ENCODE assay signal across 19 cellular contexts in the genomic region with DNA sequence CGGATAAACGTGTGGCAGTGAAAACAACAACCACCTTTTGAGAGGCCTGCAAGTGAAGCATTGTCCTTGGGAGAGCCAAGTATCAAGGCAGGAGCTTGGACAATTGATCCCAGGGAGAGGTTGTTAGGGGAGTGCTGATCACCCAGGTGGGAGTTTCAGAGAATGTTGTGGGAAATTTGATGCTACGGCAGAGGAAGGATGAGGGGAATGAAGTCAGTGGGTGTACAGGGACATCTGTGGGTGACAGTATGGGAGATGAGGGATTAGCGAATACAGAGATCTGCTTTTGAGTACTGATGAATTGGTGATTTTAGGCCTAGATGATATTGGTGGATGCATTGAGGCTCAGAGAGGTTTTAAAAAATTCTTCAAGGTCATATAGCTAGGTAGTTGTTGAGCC. TPM values are rescaled to one million over a fixed set of nuclear protein-coding genes. Genes with fewer than 3 reads are reported as not detected.
DNase-seq lines count a peak whose midpoint lies in the region; ATAC-seq and TF ChIP-seq lines count a peak whose summit lies in the region.
"Had no signal": no experiment of that assay in that cellular context is flagged by ENCODE, and none has a peak within 500 bp of the region (broad histone marks: within the 10 kb centered on the region; RNA-seq: fewer than 3 reads in every experiment).

No MANE protein-coding gene starts in this region.

- no peak overlapping the region for H3K9ac ChIP-seq in smooth muscle cell (ENCODE audit: low read depth)

- H3K9me3 ChIP-seq in CD8-positive, alpha-beta T cell (ENCODE audit: low read length): no peaks in the 10 kb centered on the region
- no peaks in the 10 kb centered on the region for H3K9me3 ChIP-seq in naive thymus-derived CD4-positive, alpha-beta T cell (ENCODE audit: control insufficient read depth in 2 of 3, low read length in 3 of 3)
- H3K9me3 ChIP-seq in smooth muscle cell (replicated peaks; ENCODE audit: low read depth): no peaks in the 10 kb centered on the region

- no peaks in the 10 kb centered on the region for H3K36me3 ChIP-seq in CD8-positive, alpha-beta T cell (ENCODE audit: insufficient read depth, low read length)
- H3K36me3 ChIP-seq in naive thymus-derived CD4-positive, alpha-beta T cell (ENCODE audit: control insufficient read depth in 2 of 3, insufficient read depth in 3 of 3, low read length in 3 of 3): peaks cover 0 to 11% (median 4%) of the 10 kb centered on the region in 3 experiments
- H3K36me3 ChIP-seq in smooth muscle cell (ENCODE audit: low read depth): no peaks in the 10 kb centered on the region

- no peak overlapping the region for H3K4me2 ChIP-seq in smooth muscle cell

- POLR2A ChIA-PET in CD8-positive, alpha-beta T cell (lab: Charles Lee): no interaction called here
- POLR2A ChIA-PET in naive thymus-derived CD4-positive, alpha-beta T cell (lab: Charles Lee): interaction anchor here (0.6 kb wide), 1 partner anchor 352 kb away, joined by 3 read pairs; no protein-coding TSS in a partner anchor

- no peaks in the 10 kb centered on the region for H4K20me1 ChIP-seq in smooth muscle cell (ENCODE audit: low read depth)

- peak overlapping the region; percentile 10 for H3K27ac Mint-ChIP-seq in CD8-positive, alpha-beta T cell
- H3K27ac Mint-ChIP-seq in activated T-helper 1 cell treated with anti-CD3 and anti-CD28 coated beads, Interleukin-12 subunit alpha, Interleukin-12 subunit beta, Interleukin-2, Interleukin-4 antibody, amounts not matched to agents 30 ng/mL and 10 ng/mL and 1 ng/mL, durations not matched to agents 14 hours and 24 hours and 36 hours: no peak overlapping the region
- H3K27ac Mint-ChIP-seq in naive thymus-derived CD4-positive, alpha-beta T cell: peak overlapping the region in 3 of 9 donors; percentile 26 to 43 (median 36)

- no peak overlapping the region for H3K27ac ChIP-seq in CD8-positive, alpha-beta T cell (ENCODE audit: low read depth, low read length)
- no peak overlapping the region for H3K27ac ChIP-seq in naive thymus-derived CD4-positive, alpha-beta T cell (ENCODE audit: low read depth, low read length)
- no peak overlapping the region for H3K27ac ChIP-seq in smooth muscle cell (ENCODE audit: low read depth)

- peaks cover 22% of the 10 kb centered on the region for H3K4me1 ChIP-seq in CD8-positive, alpha-beta T cell (ENCODE audit: insufficient read depth, low read length)
- peaks cover 17 to 30% of the 10 kb centered on the region in 2 donors for H3K4me1 ChIP-seq in naive thymus-derived CD4-positive, alpha-beta T cell (ENCODE audit: control insufficient read depth in 2 of 2, insufficient read depth in 2 of 2, low read length in 2 of 2)
- no peaks in the 10 kb centered on the region for H3K4me1 ChIP-seq in smooth muscle cell (ENCODE audit: low read depth)

- no peak for ATAC-seq in CD8-positive, alpha-beta T cell
- no peak for ATAC-seq in naive thymus-derived CD4-positive, alpha-beta T cell
- ATAC-seq: GM12878, sciatic nerve had no signal

- H2AFZ ChIP-seq in smooth muscle cell (ENCODE audit: low read depth): no peak overlapping the region

- H3K27me3 ChIP-seq in CD8-positive, alpha-beta T cell (ENCODE audit: insufficient read depth, low read length): no peaks in the 10 kb centered on the region
- no peaks in the 10 kb centered on the region for H3K27me3 ChIP-seq in naive thymus-derived CD4-positive, alpha-beta T cell (ENCODE audit: control insufficient read depth in 2 of 2, insufficient read depth in 2 of 2, low read length in 2 of 2)
- H3K27me3 ChIP-seq in smooth muscle cell (ENCODE audit: low read depth): no peaks in the 10 kb centered on the region

- DNase-seq in Ammon's horn (ENCODE audit: low spot score) (peak; percentile 2), smooth muscle cell (lab: John Stamatoyannopoulos, UW; ENCODE audit: unreplicated experiment) (no peak), UCSD-AML1 (lab: John Stamatoyannopoulos, UW; ENCODE audit: unreplicated experiment) (no peak), MV-4-11 (lab: John Stamatoyannopoulos, UW) (no peak), GM19240 (ENCODE audit: insufficient read length, low spot score) (no peak)
- no peak for DNase-seq in CD8-positive, alpha-beta T cell
- DNase-seq in activated T-helper 1 cell treated with anti-CD3 and anti-CD28 coated beads, Interleukin-12 subunit alpha, Interleukin-12 subunit beta, Interleukin-2, Interleukin-4 antibody, amounts not matched to agents 30 ng/mL and 10 ng/mL and 1 ng/mL, durations not matched to agents 14 hours and 24 hours and 36 hours (ENCODE audit: low spot score): no peak
- no peak for DNase-seq in naive thymus-derived CD4-positive, alpha-beta T cell
- DNase-seq: activated CD4-positive, alpha-beta T cell treated with anti-CD3 and anti-CD28 coated beads, Interleukin-2, amount 50 U/mL, for 1 hour; amygdala; hippocampal formation; IMR-90; NCI-H2081; NCI-H524; stimulated activated CD4-positive, alpha-beta T cell treated with anti-CD3 and anti-CD28 coated beads, Interleukin-1b, Interleukin-23, amount 100 ng/mL, for 48 hours; substantia nigra; T-helper 9 cell had no signal

- WGBS in smooth muscle cell (ENCODE audit: low lambda C conversion rate): 78% methylated on average over 4 of the region's 4 CpGs

- no peak for TF ChIP-seq CTCF in CD8-positive, alpha-beta T cell (IDR thresholded peaks at IDR 0.05)
- TF ChIP-seq CTCF in smooth muscle cell (IDR thresholded peaks at IDR 0.05; ENCODE audit: borderline replicate concordance, insufficient read depth, poor library complexity, severe bottlenecking): no peak

- no peaks in the 10 kb centered on the region for H3K9me3 Mint-ChIP-seq in CD8-positive, alpha-beta T cell
- no peaks in the 10 kb centered on the region for H3K9me3 Mint-ChIP-seq in activated T-helper 1 cell treated with anti-CD3 and anti-CD28 coated beads, Interleukin-12 subunit alpha, Interleukin-12 subunit beta, Interleukin-2, Interleukin-4 antibody, amounts not matched to agents 30 ng/mL and 10 ng/mL and 1 ng/mL, durations not matched to agents 14 hours and 24 hours and 36 hours
- H3K9me3 Mint-ChIP-seq in naive thymus-derived CD4-positive, alpha-beta T cell: peaks cover 0 to 5% (median 0%) of the 10 kb centered on the region in 11 donors

- peaks cover 42% of the 10 kb centered on the region for H3K79me2 ChIP-seq in smooth muscle cell (ENCODE audit: low read depth)

- CTCF ChIA-PET in CD8-positive, alpha-beta T cell (lab: Charles Lee): no interaction called here
- CTCF ChIA-PET in naive thymus-derived CD4-positive, alpha-beta T cell (lab: Charles Lee): interaction anchor here (0.8 kb wide), 1 partner anchor 278 kb away, joined by 3 read pairs; no protein-coding TSS in a partner anchor

- H3K4me3 ChIP-seq in CD8-positive, alpha-beta T cell (ENCODE audit: low read depth, low read length): no peak overlapping the region
- no peak overlapping the region for H3K4me3 ChIP-seq in naive thymus-derived CD4-positive, alpha-beta T cell (ENCODE audit: low read length)
- H3K4me3 ChIP-seq in smooth muscle cell: no peak overlapping the region
- H3K4me3 ChIP-seq: GM12878 had no signal

- no peaks in the 10 kb centered on the region for H3F3A ChIP-seq in smooth muscle cell (ENCODE audit: low read depth)

- H3K4me1 Mint-ChIP-seq in CD8-positive, alpha-beta T cell (ENCODE audit: low read depth): peaks cover 49% of the 10 kb centered on the region
- peaks cover 26% of the 10 kb centered on the region for H3K4me1 Mint-ChIP-seq in activated T-helper 1 cell treated with anti-CD3 and anti-CD28 coated beads, Interleukin-12 subunit alpha, Interleukin-12 subunit beta, Interleukin-2, Interleukin-4 antibody, amounts not matched to agents 30 ng/mL and 10 ng/mL and 1 ng/mL, durations not matched to agents 14 hours and 24 hours and 36 hours (ENCODE audit: low read depth)
- H3K4me1 Mint-ChIP-seq in naive thymus-derived CD4-positive, alpha-beta T cell: peaks cover 10 to 56% (median 45%) of the 10 kb centered on the region in 7 donors

- intact Hi-C loops in CD8-positive, alpha-beta T cell (cut with DNase I, micrococcal nuclease): loop anchor here (5.0 to 10.0 kb wide), 7 partner anchors 273 to 1183 kb away; a partner anchor contains a TSS
- intact Hi-C loops in activated T-helper 1 cell treated with anti-CD3 and anti-CD28 coated beads, Interleukin-12 subunit alpha, Interleukin-12 subunit beta, Interleukin-2, Interleukin-4 antibody, amounts not matched to agents 30 ng/mL and 10 ng/mL and 1 ng/mL, durations not matched to agents 14 hours and 24 hours and 36 hours (cut with micrococcal nuclease): loop anchor here (10.0 kb wide), 2 partner anchors 849 to 1309 kb away; a partner anchor contains a TSS
- intact Hi-C loops in naive thymus-derived CD4-positive, alpha-beta T cell (cut with micrococcal nuclease): loop anchor here (5.0 kb wide), 3 partner anchors 273 to 852 kb away; a partner anchor contains a TSS

- no peaks in the 10 kb centered on the region for H3K27me3 Mint-ChIP-seq in CD8-positive, alpha-beta T cell (ENCODE audit: low read depth)
- H3K27me3 Mint-ChIP-seq in activated T-helper 1 cell treated with anti-CD3 and anti-CD28 coated beads, Interleukin-12 subunit alpha, Interleukin-12 subunit beta, Interleukin-2, Interleukin-4 antibody, amounts not matched to agents 30 ng/mL and 10 ng/mL and 1 ng/mL, durations not matched to agents 14 hours and 24 hours and 36 hours (ENCODE audit: insufficient read depth): no peaks in the 10 kb centered on the region
- H3K27me3 Mint-ChIP-seq in naive thymus-derived CD4-positive, alpha-beta T cell: no peaks in the 10 kb centered on the region

- H3K36me3 Mint-ChIP-seq in CD8-positive, alpha-beta T cell: peaks cover 51% of the 10 kb centered on the region
- H3K36me3 Mint-ChIP-seq in activated T-helper 1 cell treated with anti-CD3 and anti-CD28 coated beads, Interleukin-12 subunit alpha, Interleukin-12 subunit beta, Interleukin-2, Interleukin-4 antibody, amounts not matched to agents 30 ng/mL and 10 ng/mL and 1 ng/mL, durations not matched to agents 14 hours and 24 hours and 36 hours (ENCODE audit: low read depth): peaks cover 33% of the 10 kb centered on the region
- peaks cover 0 to 17% (median 5%) of the 10 kb centered on the region in 5 donors for H3K36me3 Mint-ChIP-seq in naive thymus-derived CD4-positive, alpha-beta T cell

- peak overlapping the region; percentile 62 for H3K4me3 Mint-ChIP-seq in CD8-positive, alpha-beta T cell
- H3K4me3 Mint-ChIP-seq in activated T-helper 1 cell treated with anti-CD3 and anti-CD28 coated beads, Interleukin-12 subunit alpha, Interleukin-12 subunit beta, Interleukin-2, Interleukin-4 antibody, amounts not matched to agents 30 ng/mL and 10 ng/mL and 1 ng/mL, durations not matched to agents 14 hours and 24 hours and 36 hours: peak overlapping the region; percentile 1
- H3K4me3 Mint-ChIP-seq in naive thymus-derived CD4-positive, alpha-beta T cell: peak overlapping the region; percentile 6 to 71 (median 28)

RNA-seq across cellular contexts. Expression of a gene that starts 4.3 kb away (rescaled TPM):
- 10 to 100 TPM; 20.9 to 24.0 TPM for total RNA-seq in CD8-positive, alpha-beta T cell
- 75.5 and 76.1 TPM in 2 replicates for total RNA-seq in activated T-helper 1 cell treated with anti-CD3 and anti-CD28 coated beads, Interleukin-12 subunit alpha, Interleukin-12 subunit beta, Interleukin-2, Interleukin-4 antibody, amounts not matched to agents 30 ng/mL and 10 ng/mL and 1 ng/mL, durations not matched to agents 14 hours and 24 hours and 36 hours
- 10 to 100 TPM; 32.8 to 55.4 (median 41.8) TPM for total RNA-seq in naive thymus-derived CD4-positive, alpha-beta T cell
- 10 to 100 TPM; 32.9 to 60.9 TPM for polyA plus RNA-seq in naive thymus-derived CD4-positive, alpha-beta T cell
- 17.5 and 20.0 TPM in 2 replicates for total RNA-seq in smooth muscle cell
- 4.3 and 7.8 TPM in 2 replicates for polyA plus RNA-seq in smooth muscle cell

RNA-seq across cellular contexts. Expression of a gene that starts 38.2 kb away (rescaled TPM):
- not detected for total RNA-seq in CD8-positive, alpha-beta T cell
- 0.15 and 0.21 TPM in 2 replicates for total RNA-seq in activated T-helper 1 cell treated with anti-CD3 and anti-CD28 coated beads, Interleukin-12 subunit alpha, Interleukin-12 subunit beta, Interleukin-2, Interleukin-4 antibody, amounts not matched to agents 30 ng/mL and 10 ng/mL and 1 ng/mL, durations not matched to agents 14 hours and 24 hours and 36 hours
- total RNA-seq in naive thymus-derived CD4-positive, alpha-beta T cell: under 1 TPM in 2 of 5 experiments, not detected in 3; 0.07 to 0.11 TPM
- 1 to 10 TPM; 1.0 to 1.1 TPM for polyA plus RNA-seq in naive thymus-derived CD4-positive, alpha-beta T cell
- 7.8 and 10.8 TPM in 2 replicates for total RNA-seq in smooth muscle cell
- 16.5 and 23.5 TPM in 2 replicates for polyA plus RNA-seq in smooth muscle cell

Comparison
In these comparisons a context has a peak if more than half of its experiments do, and no peak if none do; other contexts are left out.
1. H3K4me3 Mint-ChIP-seq: peak in every context shown above with its lines; median percentile 62 in CD8-positive, alpha-beta T cell; 28 in naive thymus-derived CD4-positive, alpha-beta T cell; 1 in activated T-helper 1 cell treated with anti-CD3 and anti-CD28 coated beads, Interleukin-12 subunit alpha, Interleukin-12 subunit beta, Interleukin-2, Interleukin-4 antibody, amounts not matched to agents 30 ng/mL and 10 ng/mL and 1 ng/mL, durations not matched to agents 14 hours and 24 hours and 36 hours.